Comparison of ENCODE assay signal across 10 cellular contexts in genomic region chr22:22721681-22722309, GRCh38.
DNase-seq lines count a peak whose midpoint lies in the region; ATAC-seq and TF ChIP-seq lines count a peak whose summit lies in the region.
"Had no signal": no experiment of that assay in that cellular context is flagged by ENCODE, and none has a peak within 500 bp of the region (broad histone marks: within the 10 kb centered on the region; RNA-seq: fewer than 3 reads in every experiment).

No MANE protein-coding gene starts in this region.

- 67% methylated on average over 5 of the region's 5 CpGs for WGBS in suprapubic skin

- TF ChIP-seq CTCF in lower lobe of right lung (IDR thresholded peaks at IDR 0.05) (no peak), suprapubic skin (IDR thresholded peaks at IDR 0.05) (no peak)

- H3K36me3 Mint-ChIP-seq in activated CD4-positive, alpha-beta T cell treated with anti-CD3 and anti-CD28 coated beads, Interleukin-2, amount 10 ng/mL, durations not matched to agents 7 days and 5 days (ENCODE audit: low read depth) = no peaks in the 10 kb centered on the region
- H3K36me3 Mint-ChIP-seq in activated T-helper 1 cell treated with anti-CD3 and anti-CD28 coated beads, Interleukin-12 subunit alpha, Interleukin-12 subunit beta, Interleukin-2, Interleukin-4 antibody, amounts not matched to agents 30 ng/mL and 10 ng/mL and 1 ng/mL, durations not matched to agents 14 hours and 24 hours and 36 hours (ENCODE audit: low read depth) = no peaks in the 10 kb centered on the region

- intact Hi-C loops in activated T-helper 1 cell treated with anti-CD3 and anti-CD28 coated beads, Interleukin-12 subunit alpha, Interleukin-12 subunit beta, Interleukin-2, Interleukin-4 antibody, amounts not matched to agents 30 ng/mL and 10 ng/mL and 1 ng/mL, durations not matched to agents 14 hours and 24 hours and 36 hours (cut with micrococcal nuclease) = loop anchor here (2.0 to 5.0 kb wide), 2 partner anchors 23 to 291 kb away; no protein-coding TSS in a partner anchor
- intact Hi-C loops in lower lobe of right lung (cut with DNase I) = no loop called here

- ATAC-seq in lower lobe of right lung (peak; percentile 61 to 71), HG03571 (IDR thresholded peaks at IDR 0.05; ENCODE audit: unreplicated experiment) (no peak)
- peak; percentile 91 for ATAC-seq in stimulated activated naive CD8-positive, alpha-beta T cell treated with anti-CD3 and anti-CD28 coated beads, Interleukin-15, amount 100 ng/mL, for 72 hours
- ATAC-seq: A549 had no signal

- H3K4me1 ChIP-seq in lower lobe of right lung (peaks cover 12% of the 10 kb centered on the region), suprapubic skin (no peaks in the 10 kb centered on the region)
- H3K4me1 ChIP-seq: right lobe of liver had no signal

- CTCF ChIA-PET in activated CD4-positive, alpha-beta T cell treated with anti-CD3 and anti-CD28 coated beads, Interleukin-2, amount 10 ng/mL, durations not matched to agents 7 days and 5 days (lab: Charles Lee) = interaction anchor here (0.6 to 1.6 kb wide), 2 partner anchors 29 to 31 kb away, joined by 3 to 4 read pairs; no protein-coding TSS in a partner anchor

- no peak overlapping the region for H3K4me3 Mint-ChIP-seq in activated CD4-positive, alpha-beta T cell treated with anti-CD3 and anti-CD28 coated beads, Interleukin-2, amount 10 ng/mL, durations not matched to agents 7 days and 5 days
- H3K4me3 Mint-ChIP-seq in activated T-helper 1 cell treated with anti-CD3 and anti-CD28 coated beads, Interleukin-12 subunit alpha, Interleukin-12 subunit beta, Interleukin-2, Interleukin-4 antibody, amounts not matched to agents 30 ng/mL and 10 ng/mL and 1 ng/mL, durations not matched to agents 14 hours and 24 hours and 36 hours = no peak overlapping the region
- H3K4me3 Mint-ChIP-seq in stimulated activated naive CD8-positive, alpha-beta T cell treated with anti-CD3 and anti-CD28 coated beads, Interleukin-15, amount 100 ng/mL, for 72 hours = no peak overlapping the region

- no peaks in the 10 kb centered on the region for H3K36me3 ChIP-seq in lower lobe of right lung
- H3K36me3 ChIP-seq in suprapubic skin = no peaks in the 10 kb centered on the region
- H3K36me3 ChIP-seq: right lobe of liver had no signal

- TF ChIP-seq EP300 in suprapubic skin (IDR thresholded peaks at IDR 0.05) = no peak

- DNase-seq in activated CD4-positive, alpha-beta T cell treated with anti-CD3 and anti-CD28 coated beads for 1 hour = peak; percentile 37
- no peak for DNase-seq in activated CD4-positive, alpha-beta T cell treated with anti-CD3 and anti-CD28 coated beads, Interleukin-2, amount 10 ng/mL, durations not matched to agents 7 days and 5 days
- peak; percentile 28 for DNase-seq in activated T-helper 1 cell treated with anti-CD3 and anti-CD28 coated beads, Interleukin-12 subunit alpha, Interleukin-12 subunit beta, Interleukin-2, Interleukin-4 antibody, amounts not matched to agents 30 ng/mL and 10 ng/mL and 1 ng/mL, durations not matched to agents 14 hours and 24 hours and 36 hours (ENCODE audit: low spot score)
- peak; percentile 73 for DNase-seq in lower lobe of right lung
- peak; percentile 44 to 45 for DNase-seq in stimulated activated naive CD8-positive, alpha-beta T cell treated with anti-CD3 and anti-CD28 coated beads, Interleukin-15, amount 100 ng/mL, for 72 hours
- no peak for DNase-seq in suprapubic skin (ENCODE audit: low spot score in 2 of 2)
- no peak for DNase-seq in NCI-H510A (lab: John Stamatoyannopoulos, UW)
- DNase-seq: right lobe of liver had no signal

- peak overlapping the region; percentile 59 for H3K27ac ChIP-seq in lower lobe of right lung
- no peak overlapping the region for H3K27ac ChIP-seq in suprapubic skin
- H3K27ac ChIP-seq: A549, right lobe of liver had no signal

- H3K4me3 ChIP-seq in lower lobe of right lung (no peak overlapping the region), suprapubic skin (no peak overlapping the region)
- H3K4me3 ChIP-seq: A549, right lobe of liver had no signal

- POLR2A ChIA-PET in activated CD4-positive, alpha-beta T cell treated with anti-CD3 and anti-CD28 coated beads, Interleukin-2, amount 10 ng/mL, durations not matched to agents 7 days and 5 days (lab: Charles Lee) = no interaction called here

- H3K27ac Mint-ChIP-seq in activated CD4-positive, alpha-beta T cell treated with anti-CD3 and anti-CD28 coated beads, Interleukin-2, amount 10 ng/mL, durations not matched to agents 7 days and 5 days = no peak overlapping the region
- peak overlapping the region; percentile 80 for H3K27ac Mint-ChIP-seq in activated T-helper 1 cell treated with anti-CD3 and anti-CD28 coated beads, Interleukin-12 subunit alpha, Interleukin-12 subunit beta, Interleukin-2, Interleukin-4 antibody, amounts not matched to agents 30 ng/mL and 10 ng/mL and 1 ng/mL, durations not matched to agents 14 hours and 24 hours and 36 hours
- H3K27ac Mint-ChIP-seq in stimulated activated naive CD8-positive, alpha-beta T cell treated with anti-CD3 and anti-CD28 coated beads, Interleukin-15, amount 100 ng/mL, for 72 hours = peak overlapping the region in 1 of 2 donors; percentile 59

- H3K4me1 Mint-ChIP-seq in activated CD4-positive, alpha-beta T cell treated with anti-CD3 and anti-CD28 coated beads, Interleukin-2, amount 10 ng/mL, durations not matched to agents 7 days and 5 days = peaks cover 22% of the 10 kb centered on the region
- peaks cover 32% of the 10 kb centered on the region for H3K4me1 Mint-ChIP-seq in activated T-helper 1 cell treated with anti-CD3 and anti-CD28 coated beads, Interleukin-12 subunit alpha, Interleukin-12 subunit beta, Interleukin-2, Interleukin-4 antibody, amounts not matched to agents 30 ng/mL and 10 ng/mL and 1 ng/mL, durations not matched to agents 14 hours and 24 hours and 36 hours (ENCODE audit: low read depth)
- peaks cover 39% of the 10 kb centered on the region for H3K4me1 Mint-ChIP-seq in stimulated activated naive CD8-positive, alpha-beta T cell treated with anti-CD3 and anti-CD28 coated beads, Interleukin-15, amount 100 ng/mL, for 72 hours

- peaks cover 8% of the 10 kb centered on the region for H3K27me3 Mint-ChIP-seq in activated CD4-positive, alpha-beta T cell treated with anti-CD3 and anti-CD28 coated beads, Interleukin-2, amount 10 ng/mL, durations not matched to agents 7 days and 5 days
- H3K27me3 Mint-ChIP-seq in activated T-helper 1 cell treated with anti-CD3 and anti-CD28 coated beads, Interleukin-12 subunit alpha, Interleukin-12 subunit beta, Interleukin-2, Interleukin-4 antibody, amounts not matched to agents 30 ng/mL and 10 ng/mL and 1 ng/mL, durations not matched to agents 14 hours and 24 hours and 36 hours (ENCODE audit: insufficient read depth) = peaks cover 14% of the 10 kb centered on the region
- H3K27me3 Mint-ChIP-seq in stimulated activated naive CD8-positive, alpha-beta T cell treated with anti-CD3 and anti-CD28 coated beads, Interleukin-15, amount 100 ng/mL, for 72 hours = peaks cover 6% of the 10 kb centered on the region

- TF ChIP-seq POLR2A in suprapubic skin (IDR thresholded peaks at IDR 0.05) = no peak

- H3K9me3 Mint-ChIP-seq in activated CD4-positive, alpha-beta T cell treated with anti-CD3 and anti-CD28 coated beads, Interleukin-2, amount 10 ng/mL, durations not matched to agents 7 days and 5 days = no peaks in the 10 kb centered on the region
- no peaks in the 10 kb centered on the region for H3K9me3 Mint-ChIP-seq in activated T-helper 1 cell treated with anti-CD3 and anti-CD28 coated beads, Interleukin-12 subunit alpha, Interleukin-12 subunit beta, Interleukin-2, Interleukin-4 antibody, amounts not matched to agents 30 ng/mL and 10 ng/mL and 1 ng/mL, durations not matched to agents 14 hours and 24 hours and 36 hours
- no peaks in the 10 kb centered on the region for H3K9me3 Mint-ChIP-seq in stimulated activated naive CD8-positive, alpha-beta T cell treated with anti-CD3 and anti-CD28 coated beads, Interleukin-15, amount 100 ng/mL, for 72 hours

- H3K9me3 ChIP-seq in lower lobe of right lung (no peaks in the 10 kb centered on the region), suprapubic skin (no peaks in the 10 kb centered on the region)
- H3K9me3 ChIP-seq: A549, right lobe of liver had no signal

- H3K27me3 ChIP-seq in lower lobe of right lung (ENCODE audit: low read depth) = no peaks in the 10 kb centered on the region
- H3K27me3 ChIP-seq in suprapubic skin = peaks cover 8% of the 10 kb centered on the region
- H3K27me3 ChIP-seq: right lobe of liver had no signal

Comparison
In these comparisons a context has a peak if more than half of its experiments do, and no peak if none do; other contexts are left out.
1. DNase-seq: peak in activated CD4-positive, alpha-beta T cell treated with anti-CD3 and anti-CD28 coated beads for 1 hour (single experiment), activated T-helper 1 cell treated with anti-CD3 and anti-CD28 coated beads, Interleukin-12 subunit alpha, Interleukin-12 subunit beta, Interleukin-2, Interleukin-4 antibody, amounts not matched to agents 30 ng/mL and 10 ng/mL and 1 ng/mL, durations not matched to agents 14 hours and 24 hours and 36 hours (single experiment), lower lobe of right lung (single experiment) and stimulated activated naive CD8-positive, alpha-beta T cell treated with anti-CD3 and anti-CD28 coated beads, Interleukin-15, amount 100 ng/mL, for 72 hours (2 of 2); none in activated CD4-positive, alpha-beta T cell treated with anti-CD3 and anti-CD28 coated beads, Interleukin-2, amount 10 ng/mL, durations not matched to agents 7 days and 5 days (single experiment), suprapubic skin (0 of 2) and NCI-H510A (single experiment).